ENCODE assay signal across 12 cellular contexts in the genomic region with DNA sequence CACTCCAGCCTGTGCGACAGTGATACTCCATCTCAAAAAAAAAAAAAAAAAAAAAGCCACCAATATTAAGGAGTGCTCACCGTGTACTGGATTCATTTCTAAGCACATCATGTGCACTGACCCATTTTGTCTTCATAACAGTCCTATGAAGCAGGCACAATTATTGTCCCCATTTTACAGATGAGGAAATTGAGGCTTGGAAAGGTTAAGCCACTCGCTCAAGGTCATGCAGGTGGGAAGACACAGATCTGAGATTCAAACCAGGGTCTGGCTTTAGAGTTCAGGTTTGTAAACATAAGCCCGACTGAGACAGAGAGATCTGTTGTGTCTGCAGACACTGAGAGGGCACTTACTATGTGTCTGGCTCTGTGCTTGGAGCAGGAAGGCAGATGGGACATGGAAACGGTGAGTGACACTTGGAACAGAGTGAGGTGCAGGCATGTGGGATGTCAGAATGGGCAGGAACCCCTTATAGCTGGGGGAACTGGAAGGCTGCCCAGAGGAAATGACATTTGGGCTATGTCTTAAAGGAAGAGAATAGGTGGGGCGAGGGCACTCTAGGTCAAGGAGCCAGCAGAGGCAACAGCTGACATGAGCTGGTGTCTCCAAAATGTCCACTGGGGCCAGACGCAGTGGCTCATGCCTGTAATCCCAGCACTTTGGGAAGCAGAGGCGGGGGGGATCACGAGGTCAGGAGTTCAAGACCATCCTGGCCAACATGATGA.
DNase-seq lines count a peak whose midpoint lies in the region; ATAC-seq and TF ChIP-seq lines count a peak whose summit lies in the region.
"Had no signal": no experiment of that assay in that cellular context is flagged by ENCODE, and none has a peak within 500 bp of the region (broad histone marks: within the 10 kb centered on the region; RNA-seq: fewer than 3 reads in every experiment).

No MANE protein-coding gene starts in this region.

- CTCF ChIA-PET in T-cell (lab: Charles Lee), result interaction anchor here (0.6 to 0.7 kb wide), 3 partner anchors 70 to 71 kb away, joined by 3 to 11 read pairs (median 5); partner anchors contain the start of gene STK10 (in 1 of the 2)

- no peaks in the 10 kb centered on the region for H3K9me3 ChIP-seq in neutrophil
- H3K9me3 ChIP-seq: vagina had no signal

- H3K4me3 Mint-ChIP-seq in activated T-cell treated with anti-CD3 and anti-CD28 coated beads, Interleukin-2, amount 50 U/mL, for 24 hours, result no peak overlapping the region
- H3K4me3 Mint-ChIP-seq in T-cell (peak overlapping the region in 2 of 3 donors; percentile 13 to 47), type B pancreatic cell (no peak overlapping the region)

- peaks cover 34 to 55% of the 10 kb centered on the region in 2 experiments for H3K4me1 ChIP-seq in neutrophil (ENCODE audit: control insufficient read depth in 1 of 2, insufficient read depth in 1 of 2, low read depth in 1 of 2, low read length in 1 of 2)

- H3K27ac Mint-ChIP-seq in activated T-cell treated with anti-CD3 and anti-CD28 coated beads, Interleukin-2, amount 50 U/mL, for 24 hours, result peak overlapping the region; percentile 88
- H3K27ac Mint-ChIP-seq in T-cell (peak overlapping the region; percentile 79 to 88), type B pancreatic cell (no peak overlapping the region)

- POLR2A ChIA-PET in T-cell (lab: Charles Lee), result no interaction called here

- H3K4me1 Mint-ChIP-seq in activated T-cell treated with anti-CD3 and anti-CD28 coated beads, Interleukin-2, amount 50 U/mL, for 24 hours (ENCODE audit: low read depth), result peaks cover 60% of the 10 kb centered on the region
- peaks cover 70 to 79% (median 73%) of the 10 kb centered on the region in 3 donors for H3K4me1 Mint-ChIP-seq in T-cell
- H3K4me1 Mint-ChIP-seq in type B pancreatic cell (ENCODE audit: unreplicated experiment), result no peaks in the 10 kb centered on the region

- peaks cover 63% of the 10 kb centered on the region for H3K36me3 Mint-ChIP-seq in activated T-cell treated with anti-CD3 and anti-CD28 coated beads, Interleukin-2, amount 50 U/mL, for 24 hours (ENCODE audit: low read depth)
- H3K36me3 Mint-ChIP-seq in T-cell, result peaks cover 42% of the 10 kb centered on the region
- peaks cover 8% of the 10 kb centered on the region for H3K36me3 Mint-ChIP-seq in type B pancreatic cell

- H3K27me3 ChIP-seq in neutrophil, result no peaks in the 10 kb centered on the region
- H3K27me3 ChIP-seq: vagina had no signal

- peaks cover 62% of the 10 kb centered on the region for H3K36me3 ChIP-seq in neutrophil
- H3K36me3 ChIP-seq: vagina had no signal

- H3K27me3 Mint-ChIP-seq in activated T-cell treated with anti-CD3 and anti-CD28 coated beads, Interleukin-2, amount 50 U/mL, for 24 hours, result no peaks in the 10 kb centered on the region
- no peaks in the 10 kb centered on the region for H3K27me3 Mint-ChIP-seq in T-cell
- H3K27me3 Mint-ChIP-seq in type B pancreatic cell, result no peaks in the 10 kb centered on the region

- no peak overlapping the region for H3K4me3 ChIP-seq in neutrophil (ENCODE audit: low read depth in 1 of 2, low read length in 1 of 2)
- H3K4me3 ChIP-seq: vagina had no signal

- DNase-seq in activated T-cell treated with anti-CD3 and anti-CD28 coated beads, Interleukin-2, amount 50 U/mL, for 24 hours, result no peak
- DNase-seq in activated T-cell treated with anti-CD3 and anti-CD28 coated beads, Interleukin-2, amount 50 U/mL, for 48 hours, result no peak
- DNase-seq in T-cell (peak in 1 of 34 experiments; percentile 17), dermis blood vessel endothelial cell (peak; percentile 26), GM19240 (ENCODE audit: insufficient read length, low spot score) (no peak), type B pancreatic cell (ENCODE audit: extremely low spot score, unreplicated experiment) (no peak)
- DNase-seq in NK-92 treated with Interleukin-12 subunit alpha and Interleukin-12 subunit beta, amount 100 ng/mL, for 24 hours (lab: John Stamatoyannopoulos, UW), result no peak
- DNase-seq: DMS79, foreskin fibroblast, NCI-H2029 treated with DMSO at 0.1 percent for 48 hours had no signal

- no peak for ATAC-seq in T-cell (replicated peaks in 1 of 4)

- H3K27ac ChIP-seq in neutrophil, result peak overlapping the region; percentile 91
- H3K27ac ChIP-seq: vagina had no signal

- TF ChIP-seq CTCF in neutrophil (IDR thresholded peaks at IDR 0.05) (no peak), type B pancreatic cell (conservative IDR thresholded peaks at IDR 0.05) (no peak)

- H3K9me3 Mint-ChIP-seq in activated T-cell treated with anti-CD3 and anti-CD28 coated beads, Interleukin-2, amount 50 U/mL, for 24 hours, result no peaks in the 10 kb centered on the region
- H3K9me3 Mint-ChIP-seq in T-cell, result no peaks in the 10 kb centered on the region
- H3K9me3 Mint-ChIP-seq in type B pancreatic cell, result no peaks in the 10 kb centered on the region

Comparison
In these comparisons a context has a peak if more than half of its experiments do, and no peak if none do; other contexts are left out.
1. H3K4me3 Mint-ChIP-seq: peak in T-cell (2 of 3); none in activated T-cell treated with anti-CD3 and anti-CD28 coated beads, Interleukin-2, amount 50 U/mL, for 24 hours (single experiment) and type B pancreatic cell (single experiment).